ENCODE assay signal across 13 cellular contexts in genomic region chr14:74938873-74939495, GRCh38. TPM values are rescaled to one million over a fixed set of nuclear protein-coding genes. Genes with fewer than 3 reads are reported as not detected.
DNase-seq lines count a peak whose midpoint lies in the region; ATAC-seq and TF ChIP-seq lines count a peak whose summit lies in the region.
"Had no signal": no experiment of that assay in that cellular context is flagged by ENCODE, and none has a peak within 500 bp of the region (broad histone marks: within the 10 kb centered on the region; RNA-seq: fewer than 3 reads in every experiment).

No MANE protein-coding gene starts in this region.

- peaks cover 67% of the 10 kb centered on the region for H3K4me1 Mint-ChIP-seq in activated B cell treated with CpG ODN at 0.5 μM for 24 hours
- peaks cover 76% of the 10 kb centered on the region for H3K4me1 Mint-ChIP-seq in stimulated activated memory B cell treated with anti-CD40 and anti-IgM and Interleukin-4, amounts not matched to agents 10 μg/mL and 1 μg/mL and 100 μg/mL, for 72 hours
- H3K4me1 Mint-ChIP-seq in mesothelial cell of epicardium: peaks cover 18% of the 10 kb centered on the region
- H3K4me1 Mint-ChIP-seq: WTC11 had no signal

- H3K27me3 Mint-ChIP-seq in activated B cell treated with CpG ODN at 0.5 μM for 24 hours (no peaks in the 10 kb centered on the region), mesothelial cell of epicardium (ENCODE audit: low read depth) (no peaks in the 10 kb centered on the region)
- H3K27me3 Mint-ChIP-seq in stimulated activated memory B cell treated with anti-CD40 and anti-IgM and Interleukin-4, amounts not matched to agents 10 μg/mL and 1 μg/mL and 100 μg/mL, for 72 hours: no peaks in the 10 kb centered on the region

- TF ChIP-seq CTCF in GM12865 (IDR thresholded peaks at IDR 0.05; ENCODE audit: insufficient read depth, low read depth, low read length, missing control alignments): no peak
- TF ChIP-seq CTCF in activated B cell treated with CpG ODN at 0.5 μM for 24 hours (IDR thresholded peaks at IDR 0.05): no peak
- no peak for TF ChIP-seq CTCF in left lung (IDR thresholded peaks at IDR 0.05)
- no peak for TF ChIP-seq CTCF in mesothelial cell of epicardium (IDR thresholded peaks at IDR 0.05; ENCODE audit: unreplicated experiment)

- H3K4me3 Mint-ChIP-seq in activated B cell treated with CpG ODN at 0.5 μM for 24 hours (no peak overlapping the region), mesothelial cell of epicardium (no peak overlapping the region)
- H3K4me3 Mint-ChIP-seq in stimulated activated memory B cell treated with anti-CD40 and anti-IgM and Interleukin-4, amounts not matched to agents 10 μg/mL and 1 μg/mL and 100 μg/mL, for 72 hours: no peak overlapping the region
- H3K4me3 Mint-ChIP-seq: effector memory CD8-positive, alpha-beta T cell; WTC11 had no signal

- intact Hi-C loops in activated B cell treated with CpG ODN at 0.5 μM for 24 hours (cut with micrococcal nuclease): no loop called here
- intact Hi-C loops in left lung (cut with DNase I): no loop called here

- H3K9me3 ChIP-seq in left lung: no peaks in the 10 kb centered on the region

- peaks cover 22 to 63% of the 10 kb centered on the region in 2 donors for H3K4me1 ChIP-seq in left lung

- H3K9me3 Mint-ChIP-seq in activated B cell treated with CpG ODN at 0.5 μM for 24 hours (no peaks in the 10 kb centered on the region), mesothelial cell of epicardium (no peaks in the 10 kb centered on the region)
- H3K9me3 Mint-ChIP-seq in stimulated activated memory B cell treated with anti-CD40 and anti-IgM and Interleukin-4, amounts not matched to agents 10 μg/mL and 1 μg/mL and 100 μg/mL, for 72 hours: no peaks in the 10 kb centered on the region
- H3K9me3 Mint-ChIP-seq: effector memory CD8-positive, alpha-beta T cell; WTC11 had no signal

- ATAC-seq in activated B cell treated with CpG ODN at 0.5 μM for 24 hours (ENCODE audit: low read depth) (no peak), left lung (no peak)
- ATAC-seq in stimulated activated memory B cell treated with anti-CD40 and anti-IgM and Interleukin-4, amounts not matched to agents 10 μg/mL and 1 μg/mL and 100 μg/mL, for 72 hours: no peak
- ATAC-seq: effector memory CD8-positive, alpha-beta T cell; WTC11 had no signal

- peak overlapping the region; percentile 84 to 88 for H3K27ac ChIP-seq in left lung

- POLR2A ChIA-PET in activated B cell treated with CpG ODN at 0.5 μM for 24 hours (lab: Charles Lee): interaction anchor here (1.1 to 1.5 kb wide), 3 partner anchors 13 to 64 kb away, joined by 3 to 8 read pairs (median 3); partner anchors contain the start of gene RPS6KL1

- H3K27ac Mint-ChIP-seq in activated B cell treated with CpG ODN at 0.5 μM for 24 hours (peak overlapping the region; percentile 62), mesothelial cell of epicardium (no peak overlapping the region)
- peak overlapping the region; percentile 80 for H3K27ac Mint-ChIP-seq in stimulated activated memory B cell treated with anti-CD40 and anti-IgM and Interleukin-4, amounts not matched to agents 10 μg/mL and 1 μg/mL and 100 μg/mL, for 72 hours
- H3K27ac Mint-ChIP-seq: WTC11 had no signal

- DNase-seq in GM12865 (ENCODE audit: low read depth) (peak; percentile 59), activated B cell treated with CpG ODN at 0.5 μM for 24 hours (no peak), left lung (peak in 1 of 2 donors; percentile 42), HUDEP-2 (lab: John Stamatoyannopoulos, UW; ENCODE audit: unreplicated experiment in 76 of 76) (no peak), SK-N-DZ (ENCODE audit: low spot score) (no peak), NCI-H226 (no peak), mesothelial cell of epicardium (ENCODE audit: low spot score in 2 of 2, unreplicated experiment in 2 of 2) (no peak)
- DNase-seq: activated CD8-positive, alpha-beta memory T cell treated with anti-CD3 and anti-CD28 coated beads, Interleukin-2, amount 50 U/mL, for 4 hours; AML-193; effector memory CD8-positive, alpha-beta T cell; NCI-H2107 had no signal

- H3K4me3 ChIP-seq in GM12865 (ENCODE audit: low read depth, low read length) (no peak overlapping the region), left lung (no peak overlapping the region)

- CTCF ChIA-PET in activated B cell treated with CpG ODN at 0.5 μM for 24 hours (lab: Charles Lee): interaction anchor here (1.2 kb wide), 1 partner anchor 33 kb away, joined by 4 read pairs; no protein-coding TSS in a partner anchor

- no peaks in the 10 kb centered on the region for H3K36me3 Mint-ChIP-seq in activated B cell treated with CpG ODN at 0.5 μM for 24 hours (ENCODE audit: low read depth)
- no peaks in the 10 kb centered on the region for H3K36me3 Mint-ChIP-seq in stimulated activated memory B cell treated with anti-CD40 and anti-IgM and Interleukin-4, amounts not matched to agents 10 μg/mL and 1 μg/mL and 100 μg/mL, for 72 hours
- no peaks in the 10 kb centered on the region for H3K36me3 Mint-ChIP-seq in mesothelial cell of epicardium
- H3K36me3 Mint-ChIP-seq: WTC11 had no signal

- no peaks in the 10 kb centered on the region for H3K27me3 ChIP-seq in left lung

- H3K36me3 ChIP-seq in left lung: no peaks in the 10 kb centered on the region

RNA-seq across cellular contexts. Expression of gene RPS6KL1, which starts 15.9 kb away (rescaled TPM):
- total RNA-seq in activated B cell treated with CpG ODN at 0.5 μM for 24 hours: 5.2 and 7.0 TPM in 2 replicates
- total RNA-seq in left lung: 1 to 10 TPM; 5.6 to 6.7 TPM
- polyA plus RNA-seq in SK-N-DZ (2014; cell fraction: cytosol; rRNA removed): 19.0 and 27.3 TPM in 2 replicates
- 72.4 and 86.5 TPM in 2 replicates for polyA plus RNA-seq in SK-N-DZ (2014; cell fraction: nucleus; rRNA removed)
- 0.13 to 1.1 TPM (median 0.70 TPM) in 3 replicates for total RNA-seq in mesothelial cell of epicardium

RNA-seq across cellular contexts. Expression of gene PGF, which starts 16.4 kb away (rescaled TPM):
- not detected in 2 replicates for total RNA-seq in activated B cell treated with CpG ODN at 0.5 μM for 24 hours
- 1 to 10 TPM; 3.4 to 4.6 TPM for total RNA-seq in left lung
- polyA plus RNA-seq in SK-N-DZ (2014; cell fraction: cytosol; rRNA removed): 41.3 and 45.9 TPM in 2 replicates
- polyA plus RNA-seq in SK-N-DZ (2014; cell fraction: nucleus; rRNA removed): 19.9 and 28.4 TPM in 2 replicates
- total RNA-seq in mesothelial cell of epicardium: 8.4 to 9.6 TPM (median 8.6 TPM) in 3 replicates

RNA-seq across cellular contexts. Expression of gene DLST, which starts 57.3 kb away (rescaled TPM):
- 73.1 and 90.4 TPM in 2 replicates for total RNA-seq in activated B cell treated with CpG ODN at 0.5 μM for 24 hours
- 10 to 100 TPM; 88.3 to 98.6 TPM for total RNA-seq in left lung
- 49.6 and 54.2 TPM in 2 replicates for polyA plus RNA-seq in SK-N-DZ (2014; cell fraction: cytosol; rRNA removed)
- 75.1 and 106 TPM in 2 replicates for polyA plus RNA-seq in SK-N-DZ (2014; cell fraction: nucleus; rRNA removed)
- total RNA-seq in mesothelial cell of epicardium: 74.4 to 81.5 TPM (median 79.7 TPM) in 3 replicates
